Comparison of ENCODE assay signal across 12 cellular contexts in genomic region chr18:57797209-57797651, GRCh38. TPM values are rescaled to one million over a fixed set of nuclear protein-coding genes. Genes with fewer than 3 reads are reported as not detected.
DNase-seq lines count a peak whose midpoint lies in the region; ATAC-seq and TF ChIP-seq lines count a peak whose summit lies in the region.
"Had no signal": no experiment of that assay in that cellular context is flagged by ENCODE, and none has a peak within 500 bp of the region (broad histone marks: within the 10 kb centered on the region; RNA-seq: fewer than 3 reads in every experiment).

No MANE protein-coding gene starts in this region.

- H3K4me1 ChIP-seq in lower lobe of right lung: peaks cover 25% of the 10 kb centered on the region

- TF ChIP-seq CTCF in C4-2B (conservative IDR thresholded peaks at IDR 0.05): no peak
- TF ChIP-seq CTCF in LNCaP clone FGC (IDR thresholded peaks at IDR 0.05; ENCODE audit: control insufficient read depth, extremely low read depth, insufficient read depth): no peak
- TF ChIP-seq CTCF in lower lobe of right lung (IDR thresholded peaks at IDR 0.05): no peak

- intact Hi-C loops in lower lobe of right lung (cut with DNase I): no loop called here

- peak; percentile 36 to 47 for ATAC-seq in lower lobe of right lung
- ATAC-seq in GM18511 (IDR thresholded peaks at IDR 0.05; ENCODE audit: unreplicated experiment): no peak
- no peak for ATAC-seq in HG03432 (IDR thresholded peaks at IDR 0.05; ENCODE audit: unreplicated experiment)
- ATAC-seq in HG03469 (IDR thresholded peaks at IDR 0.05; ENCODE audit: unreplicated experiment): no peak
- ATAC-seq: effector memory CD8-positive, alpha-beta T cell had no signal

- H3K27me3 ChIP-seq in lower lobe of right lung (ENCODE audit: low read depth): peaks cover 3% of the 10 kb centered on the region
- H3K27me3 ChIP-seq: adrenal gland had no signal

- H3K4me3 ChIP-seq in LNCaP clone FGC (ENCODE audit: low read depth, low read length) (peak overlapping the region; percentile 5; the same call in 1 of the 2 replicates), lower lobe of right lung (no peak overlapping the region)
- H3K4me3 ChIP-seq: adrenal gland had no signal

- peak; percentile 79 for DNase-seq in LNCaP clone FGC (ENCODE audit: low read depth)
- DNase-seq in NCI-H748 (lab: John Stamatoyannopoulos, UW; ENCODE audit: unreplicated experiment): peak; percentile 99
- no peak for DNase-seq in lower lobe of right lung
- DNase-seq in NAMALWA (ENCODE audit: low spot score): no peak
- DNase-seq: adrenal gland; effector memory CD8-positive, alpha-beta T cell; NCI-H2081 treated with DMSO at 0.1 percent for 48 hours had no signal

- H3K9me3 ChIP-seq in lower lobe of right lung: no peaks in the 10 kb centered on the region
- H3K9me3 ChIP-seq: adrenal gland had no signal

- H3K27ac ChIP-seq in C4-2B (peak overlapping the region; percentile 77), lower lobe of right lung (no peak overlapping the region)
- H3K27ac ChIP-seq: adrenal gland, HL-60 had no signal

- no peaks in the 10 kb centered on the region for H3K36me3 ChIP-seq in lower lobe of right lung
- H3K36me3 ChIP-seq: adrenal gland had no signal

RNA-seq across cellular contexts. Expression of gene ATP8B1, which starts 5.9 kb away (rescaled TPM):
- 27.2 TPM for total RNA-seq in lower lobe of right lung

Comparison
In these comparisons a context has a peak if more than half of its experiments do, and no peak if none do; other contexts are left out.
1. DNase-seq: peak in LNCaP clone FGC (single experiment) and NCI-H748 (single experiment); none in lower lobe of right lung (single experiment) and NAMALWA (single experiment).
2. ATAC-seq: peak in lower lobe of right lung (2 of 2); none in GM18511 (single experiment), HG03432 (single experiment) and HG03469 (single experiment).